7 cellular contexts compared by ENCODE assay signal in genomic region chr10:91389636-91390512, GRCh38. TPM values are rescaled to one million over a fixed set of nuclear protein-coding genes. Genes with fewer than 3 reads are reported as not detected.
A peak's percentile ranks its signal among the peaks of the same experiment; 100 is the strongest.
DNase-seq lines count a peak whose midpoint lies in the region; ATAC-seq, FAIRE-seq and TF ChIP-seq lines count a peak whose summit lies in the region.

No MANE protein-coding gene starts in this region.

- H3K27me3 ChIP-seq in bronchial epithelial cell (ENCODE audit: control insufficient read depth, insufficient read depth, low read length) (no peaks in the 10 kb centered on the region), upper lobe of left lung (no peaks in the 10 kb centered on the region)

- no peak for TF ChIP-seq POLR2A in upper lobe of left lung (IDR thresholded peaks at IDR 0.05)

- no peak overlapping the region for H3K4me3 ChIP-seq in bronchial epithelial cell (ENCODE audit: low read depth, low read length)
- no peak overlapping the region for H3K4me3 ChIP-seq in upper lobe of left lung

- ATAC-seq in GM19468 (IDR thresholded peaks at IDR 0.05; ENCODE audit: extremely low read depth, unreplicated experiment) = peak; percentile 46
- peak; percentile 91 for ATAC-seq in HG03469 (IDR thresholded peaks at IDR 0.05; ENCODE audit: unreplicated experiment)
- ATAC-seq in upper lobe of left lung (ENCODE audit: low FRiP score in 2 of 2) = peak; percentile 78 to 89

- peaks cover 0 to 5% (median 4%) of the 10 kb centered on the region in 4 donors for H3K4me1 ChIP-seq in upper lobe of left lung

- TF ChIP-seq CTCF in bronchial epithelial cell (IDR thresholded peaks at IDR 0.05; ENCODE audit: insufficient read depth, low read length, severe bottlenecking) = peak; percentile 29
- TF ChIP-seq CTCF in upper lobe of left lung (IDR thresholded peaks at IDR 0.05) = peak; percentile 21 to 72 (median 60)

- TF ChIP-seq EP300 in upper lobe of left lung (IDR thresholded peaks at IDR 0.05) = no peak

- H3K9me3 ChIP-seq in upper lobe of left lung = no peaks in the 10 kb centered on the region

- FAIRE-seq in G401.6 (lab: Jason Lieb, UNC) (peak; percentile 96), bronchial epithelial cell (lab: Jason Lieb, UNC) (no peak)

- 16% methylated on average over 8 of the region's 8 CpGs for WGBS in upper lobe of left lung, 2 donors

- DNase-seq in NCI-H774 (lab: John Stamatoyannopoulos, UW) (peak; percentile 21), bronchial epithelial cell (ENCODE audit: low read depth) (peak; percentile 57), left kidney (ENCODE audit: low read depth, low spot score) (peak; percentile 79), upper lobe of left lung (no peak)

- H3K27ac ChIP-seq in upper lobe of left lung = no peak overlapping the region

- H3K36me3 ChIP-seq in bronchial epithelial cell (ENCODE audit: control insufficient read depth, insufficient read depth, low read length) (no peaks in the 10 kb centered on the region), upper lobe of left lung (no peaks in the 10 kb centered on the region)

RNA-seq across cellular contexts. Expression of gene HECTD2, which starts 20.3 kb away (rescaled TPM):
- total RNA-seq in bronchial epithelial cell (1.6 and 2.3 TPM in 2 replicates), upper lobe of left lung (10 to 100 TPM in 2 of 6 donors, 1 to 10 TPM in 4; 5.0 to 14.5 (median 9.2) TPM)

Comparison
In these comparisons a context has a peak if more than half of its experiments do, and no peak if none do; other contexts are left out.
1. DNase-seq: peak in NCI-H774 (single experiment), bronchial epithelial cell (single experiment) and left kidney (single experiment); none in upper lobe of left lung (0 of 2).
2. Peak in every context shown above with its lines, with median percentiles within 50 percentile points of each other: ATAC-seq.